In genomic region chr2:64988420-64989125, GRCh38 we compare ENCODE assay signal across 8 cellular contexts. TPM values are rescaled to one million over a fixed set of nuclear protein-coding genes. Genes with fewer than 3 reads are reported as not detected.
DNase-seq lines count a peak whose midpoint lies in the region; ATAC-seq and TF ChIP-seq lines count a peak whose summit lies in the region.

No MANE protein-coding gene starts in this region.

- H3K27me3 Mint-ChIP-seq in activated naive CD8-positive, alpha-beta T cell treated with anti-CD3 and anti-CD28 coated beads, Interleukin-2, amount 50 U/mL, for 24 hours, result peaks cover 5% of the 10 kb centered on the region

- H3K27ac Mint-ChIP-seq in activated naive CD8-positive, alpha-beta T cell treated with anti-CD3 and anti-CD28 coated beads, Interleukin-2, amount 50 U/mL, for 24 hours, result peak overlapping the region; percentile 71

- H3K4me3 Mint-ChIP-seq in activated naive CD8-positive, alpha-beta T cell treated with anti-CD3 and anti-CD28 coated beads, Interleukin-2, amount 50 U/mL, for 24 hours, result peak overlapping the region; percentile 79

- H3K36me3 Mint-ChIP-seq in activated naive CD8-positive, alpha-beta T cell treated with anti-CD3 and anti-CD28 coated beads, Interleukin-2, amount 50 U/mL, for 24 hours (ENCODE audit: low read depth), result peaks cover 10% of the 10 kb centered on the region

- peak; percentile 83 for DNase-seq in ELR (ENCODE audit: low read depth)
- DNase-seq in KG1 (lab: John Stamatoyannopoulos, UW), result peak; percentile 73
- peak; percentile 57 for DNase-seq in activated naive CD8-positive, alpha-beta T cell treated with anti-CD3 and anti-CD28 coated beads, Interleukin-2, amount 50 U/mL, for 24 hours
- peak; percentile 63 for DNase-seq in left cardiac atrium
- peak; percentile 85 for DNase-seq in posterior vena cava (ENCODE audit: low spot score)
- no peak for DNase-seq in CD1c-positive myeloid dendritic cell (ENCODE audit: extremely low spot score)

- ATAC-seq in GM21619 (IDR thresholded peaks at IDR 0.05; ENCODE audit: unreplicated experiment) (peak; percentile 32), SK-N-SH treated with all-trans-retinoic acid at 6 μM for 48 hours (peak; percentile 81), left cardiac atrium (peak; percentile 80 to 86)
- ATAC-seq in activated naive CD8-positive, alpha-beta T cell treated with anti-CD3 and anti-CD28 coated beads, Interleukin-2, amount 50 U/mL, for 24 hours, result peak; percentile 41

- H3K4me1 Mint-ChIP-seq in activated naive CD8-positive, alpha-beta T cell treated with anti-CD3 and anti-CD28 coated beads, Interleukin-2, amount 50 U/mL, for 24 hours, result peaks cover 36% of the 10 kb centered on the region

- intact Hi-C loops in left cardiac atrium (cut with DNase I), result loop anchor here in 1 of 2 donors (5.0 kb wide), 1 partner anchor 54 kb away; no protein-coding TSS in a partner anchor
- intact Hi-C loops in posterior vena cava (cut with DNase I), result no loop called here

- no peaks in the 10 kb centered on the region for H3K9me3 Mint-ChIP-seq in activated naive CD8-positive, alpha-beta T cell treated with anti-CD3 and anti-CD28 coated beads, Interleukin-2, amount 50 U/mL, for 24 hours

TF ChIP-seq in SK-N-SH treated with all-trans-retinoic acid at 6 μM for 48 hours, 23 proteins besides CTCF, POLR2A, EP300 and RAD21:
- TF ChIP-seq ZNF8 (CRISPR knock-in tag; IDR thresholded peaks at IDR 0.05) (0 out of 2 replicates have a peak, but pooled peaks have one; percentile 14), SNAI2 (CRISPR knock-in tag; IDR thresholded peaks at IDR 0.05) (peak; percentile 80; the same call in 1 of the 2 replicates), RARB (CRISPR knock-in tag; IDR thresholded peaks at IDR 0.05) (no peak)
TF ChIP-seq in SK-N-SH treated with all-trans-retinoic acid at 6 μM for 48 hours: peak in this region for 2.

RNA-seq across cellular contexts. Expression of gene SLC1A4, which starts 0.6 kb away (rescaled TPM):
- total RNA-seq in left cardiac atrium (1 to 10 TPM; 3.6 to 5.2 TPM), posterior vena cava (10 to 100 TPM; 13.9 to 16.4 TPM)

Comparison
In these comparisons a context has a peak if more than half of its experiments do, and no peak if none do; other contexts are left out.
1. ATAC-seq: peak in every context shown above with its lines; median percentile 83 in left cardiac atrium; 81 in SK-N-SH treated with all-trans-retinoic acid at 6 μM for 48 hours; 41 in activated naive CD8-positive, alpha-beta T cell treated with anti-CD3 and anti-CD28 coated beads, Interleukin-2, amount 50 U/mL, for 24 hours; 32 in GM21619.